In genomic region chr17:77666881-77667395, GRCh38 we compare ENCODE assay signal across 1 cellular context.
TF ChIP-seq lines count a peak whose summit lies in the region.

No MANE protein-coding gene starts in this region.

TF ChIP-seq in GM23338, 12 proteins besides CTCF, POLR2A, EP300 and RAD21 (continued from another document):
- TF ChIP-seq REST (IDR thresholded peaks at IDR 0.05; ENCODE audit: unreplicated experiment) (no peak), JUNB (IDR thresholded peaks at IDR 0.05; ENCODE audit: unreplicated experiment) (no peak), POLR2AphosphoS5 (IDR thresholded peaks at IDR 0.05; ENCODE audit: low read depth) (no peak), ETS1 (IDR thresholded peaks at IDR 0.05) (no peak), ZNF462 (CRISPR knock-in tag; IDR thresholded peaks at IDR 0.05) (no peak), EZH2 (IDR thresholded peaks at IDR 0.05; ENCODE audit: low read depth, unreplicated experiment) (no peak), STAT1 (IDR thresholded peaks at IDR 0.05; ENCODE audit: unreplicated experiment) (no peak), NANOG (IDR thresholded peaks at IDR 0.05; ENCODE audit: borderline replicate concordance) (no peak), EZH2phosphoT487 (IDR thresholded peaks at IDR 0.05; ENCODE audit: unreplicated experiment) (no peak), ZNF114 (CRISPR knock-in tag; IDR thresholded peaks at IDR 0.05) (no peak)
